Comparison of ENCODE assay signal across 26 cellular contexts in the genomic region with DNA sequence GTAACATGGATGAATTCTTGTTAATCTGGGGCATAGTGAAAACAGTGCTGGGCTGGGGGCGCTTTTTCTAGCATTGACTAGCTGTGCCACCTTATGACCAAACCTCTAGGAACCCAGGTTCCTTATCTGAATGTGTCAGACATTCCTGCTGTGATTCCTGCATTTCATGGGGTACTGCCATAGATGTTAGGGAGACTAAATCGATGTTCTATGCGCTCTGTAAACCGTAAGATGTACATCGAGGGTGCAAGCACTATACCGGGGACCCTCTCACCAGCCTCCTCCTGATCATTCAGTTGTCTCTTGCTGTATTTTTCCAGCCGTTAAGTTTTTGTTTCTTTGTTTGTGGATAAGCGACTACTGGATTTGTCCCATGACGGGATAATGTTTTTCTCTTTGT.
"Had no signal": no experiment of that assay in that cellular context is flagged by ENCODE, and none has a peak within 500 bp of the region (broad histone marks: within the 10 kb centered on the region; RNA-seq: fewer than 3 reads in every experiment).

No MANE protein-coding gene starts in this region.

- H3K9me3 ChIP-seq: colonic mucosa, esophagus squamous epithelium, gastroesophageal sphincter, heart right ventricle had no signal

- H3K27ac Mint-ChIP-seq: activated CD8-positive, alpha-beta T cell treated with anti-CD3 and anti-CD28 coated beads for 36 hours; activated naive CD8-positive, alpha-beta T cell; activated T-cell treated with anti-CD3 and anti-CD28 coated beads, Interleukin-2, amount 50 U/mL, for 24 hours; activated T-cell treated with anti-CD3 and anti-CD28 coated beads, Interleukin-2, amount 50 U/mL, for 72 hours; WTC11 had no signal

- H3K4me3 ChIP-seq: colonic mucosa, esophagus squamous epithelium, gastroesophageal sphincter, heart right ventricle had no signal

- ATAC-seq: activated CD8-positive, alpha-beta T cell treated with anti-CD3 and anti-CD28 coated beads for 36 hours; activated T-cell treated with anti-CD3 and anti-CD28 coated beads, Interleukin-2, amount 50 U/mL, for 72 hours; gastroesophageal sphincter; WTC11 had no signal

- H3K27me3 ChIP-seq: colonic mucosa had no signal

- DNase-seq: activated CD4-positive, alpha-beta T cell treated with anti-CD3 and anti-CD28 coated beads for 48 hours; activated CD4-positive, alpha-beta T cell treated with anti-CD3 and anti-CD28 coated beads, Interleukin-2, amount 50 U/mL, for 1 hour; activated CD4-positive, alpha-beta T cell treated with anti-CD3 and anti-CD28 coated beads, Interleukin-2, amount 50 U/mL, for 48 hours; activated CD8-positive, alpha-beta memory T cell treated with anti-CD3 and anti-CD28 coated beads, Interleukin-2, amount 50 U/mL, for 48 hours; activated CD8-positive, alpha-beta T cell treated with anti-CD3 and anti-CD28 coated beads for 36 hours; activated gamma-delta T cell; activated naive CD4-positive, alpha-beta T cell; activated naive CD4-positive, alpha-beta T cell treated with anti-CD3 and anti-CD28 coated beads, Interleukin-2, amount 50 U/mL, for 16 hours; activated T-cell treated with anti-CD3 and anti-CD28 coated beads for 4 hours; activated T-cell treated with anti-CD3 and anti-CD28 coated beads, Interleukin-2, amount 50 U/mL, for 24 hours; activated T-cell treated with anti-CD3 and anti-CD28 coated beads, Interleukin-2, amount 50 U/mL, for 72 hours; amniotic stem cell; anterior cingulate cortex; central memory CD4-positive, alpha-beta T cell; cerebellar nuclear complex; colonic mucosa; effector memory CD4-positive, alpha-beta T cell; erythroblast; esophagus squamous epithelium; foreskin melanocyte; heart right ventricle; T-helper 2 cell had no signal

- H3K27me3 Mint-ChIP-seq: activated CD8-positive, alpha-beta T cell treated with anti-CD3 and anti-CD28 coated beads for 36 hours; activated naive CD8-positive, alpha-beta T cell; activated T-cell treated with anti-CD3 and anti-CD28 coated beads, Interleukin-2, amount 50 U/mL, for 24 hours had no signal

- H3K36me3 ChIP-seq: colonic mucosa, esophagus squamous epithelium, gastroesophageal sphincter, heart right ventricle had no signal

- H3K36me3 Mint-ChIP-seq: WTC11 had no signal

- H3K4me1 ChIP-seq: colonic mucosa, esophagus squamous epithelium, gastroesophageal sphincter, heart right ventricle had no signal

- H3K4me3 Mint-ChIP-seq: activated CD8-positive, alpha-beta T cell treated with anti-CD3 and anti-CD28 coated beads for 36 hours; activated naive CD8-positive, alpha-beta T cell; activated T-cell treated with anti-CD3 and anti-CD28 coated beads, Interleukin-2, amount 50 U/mL, for 24 hours; activated T-cell treated with anti-CD3 and anti-CD28 coated beads, Interleukin-2, amount 50 U/mL, for 72 hours; WTC11 had no signal

- H3K27ac ChIP-seq: colonic mucosa, esophagus squamous epithelium, gastroesophageal sphincter, heart right ventricle, VCaP had no signal

- H3K9me3 Mint-ChIP-seq: activated CD8-positive, alpha-beta T cell treated with anti-CD3 and anti-CD28 coated beads for 36 hours; activated T-cell treated with anti-CD3 and anti-CD28 coated beads, Interleukin-2, amount 50 U/mL, for 24 hours; activated T-cell treated with anti-CD3 and anti-CD28 coated beads, Interleukin-2, amount 50 U/mL, for 72 hours had no signal
